Comparison of ENCODE assay signal across 25 cellular contexts in the genomic region with DNA sequence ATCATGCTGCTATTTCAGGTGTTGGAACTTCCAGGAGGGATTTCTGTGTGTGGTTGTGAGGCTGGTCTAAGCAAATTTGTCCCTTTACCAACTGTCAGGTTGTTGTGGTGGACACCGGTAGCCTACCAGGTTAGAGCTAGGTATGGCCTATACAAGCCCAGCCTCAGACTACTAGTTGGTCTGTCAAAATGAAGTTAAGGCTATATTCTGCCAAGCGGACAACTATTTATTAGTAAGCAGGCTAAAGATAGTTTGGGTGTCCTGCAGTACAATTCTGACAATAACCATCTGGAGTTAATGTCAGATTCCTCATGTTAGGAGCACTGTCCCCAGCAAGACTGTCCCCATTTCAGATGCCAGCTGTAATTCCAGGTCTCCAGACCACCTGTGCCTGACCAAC. TPM values are rescaled to one million over a fixed set of nuclear protein-coding genes. Genes with fewer than 3 reads are reported as not detected.
A peak's percentile ranks its signal among the peaks of the same experiment; 100 is the strongest.
DNase-seq lines count a peak whose midpoint lies in the region; ATAC-seq, FAIRE-seq and TF ChIP-seq lines count a peak whose summit lies in the region.
"Had no signal": no experiment of that assay in that cellular context is flagged by ENCODE, and none has a peak within 500 bp of the region (broad histone marks: within the 10 kb centered on the region; RNA-seq: fewer than 3 reads in every experiment).

No MANE protein-coding gene starts in this region.

- no peak overlapping the region for H3K27ac ChIP-seq in right cardiac atrium (ENCODE audit: low read length)
- H3K27ac ChIP-seq in naive thymus-derived CD4-positive, alpha-beta T cell (ENCODE audit: low read depth, low read length) = no peak overlapping the region
- H3K27ac ChIP-seq: KMS-11 had no signal

- no peaks in the 10 kb centered on the region for H3K9me3 ChIP-seq in right cardiac atrium (ENCODE audit: control insufficient read depth, low read length)
- H3K9me3 ChIP-seq in naive thymus-derived CD4-positive, alpha-beta T cell (ENCODE audit: control insufficient read depth in 2 of 3, low read length in 3 of 3) = no peaks in the 10 kb centered on the region
- H3K9me3 ChIP-seq: BE2C had no signal

- no peaks in the 10 kb centered on the region for H3K27me3 ChIP-seq in right cardiac atrium (ENCODE audit: control insufficient read depth, insufficient read depth)
- no peaks in the 10 kb centered on the region for H3K27me3 ChIP-seq in naive thymus-derived CD4-positive, alpha-beta T cell (ENCODE audit: control insufficient read depth in 2 of 2, insufficient read depth in 2 of 2, low read length in 2 of 2)
- H3K27me3 ChIP-seq: BE2C had no signal

- no peak overlapping the region for H3K4me3 ChIP-seq in right cardiac atrium (ENCODE audit: low read length)
- no peak overlapping the region for H3K4me3 ChIP-seq in naive thymus-derived CD4-positive, alpha-beta T cell (ENCODE audit: low read length)

- no peak for TF ChIP-seq POLR2A in GM12892 (IDR thresholded peaks at IDR 0.05; ENCODE audit: low read depth, low read length)

- POLR2A ChIA-PET in activated CD4-positive, alpha-beta T cell treated with anti-CD3 and anti-CD28 coated beads for 36 hours (lab: Charles Lee) = no interaction called here
- POLR2A ChIA-PET in naive thymus-derived CD4-positive, alpha-beta T cell (lab: Charles Lee) = interaction anchor here (1.3 kb wide), 1 partner anchor 417 kb away, joined by 5 read pairs; no protein-coding TSS in a partner anchor

- intact Hi-C loops in activated CD4-positive, alpha-beta T cell treated with anti-CD3 and anti-CD28 coated beads, Interleukin-2, amount 10 ng/mL, durations not matched to agents 24 days and 14 days (cut with micrococcal nuclease) = loop anchor here (10.0 kb wide), 2 partner anchors 787 to 1163 kb away; a partner anchor contains a TSS
- intact Hi-C loops in activated CD4-positive, alpha-beta T cell treated with anti-CD3 and anti-CD28 coated beads for 36 hours (cut with DNase I, micrococcal nuclease) = loop anchor here in 1 of 2 experiments (10.0 kb wide), 3 partner anchors 577 to 733 kb away; a partner anchor contains a TSS
- intact Hi-C loops in left ventricle myocardium superior (cut with micrococcal nuclease) = no loop called here
- intact Hi-C loops in right cardiac atrium (cut with DNase I) = no loop called here
- intact Hi-C loops in naive thymus-derived CD4-positive, alpha-beta T cell (cut with micrococcal nuclease) = no loop called here

- H3K4me3 Mint-ChIP-seq in activated CD4-positive, alpha-beta T cell treated with anti-CD3 and anti-CD28 coated beads, Interleukin-2, amount 10 ng/mL, durations not matched to agents 24 days and 14 days = no peak overlapping the region
- no peak overlapping the region for H3K4me3 Mint-ChIP-seq in activated CD4-positive, alpha-beta T cell treated with anti-CD3 and anti-CD28 coated beads for 36 hours
- no peak overlapping the region for H3K4me3 Mint-ChIP-seq in naive thymus-derived CD4-positive, alpha-beta T cell
- H3K4me3 Mint-ChIP-seq: IgD-negative memory B cell had no signal

- no peak for ATAC-seq in activated CD4-positive, alpha-beta T cell treated with anti-CD3 and anti-CD28 coated beads for 36 hours
- ATAC-seq in left ventricle myocardium superior (peak; percentile 77), right cardiac atrium (no peak), GM21526 (IDR thresholded peaks at IDR 0.05; ENCODE audit: low FRiP score, unreplicated experiment) (no peak)
- ATAC-seq in naive thymus-derived CD4-positive, alpha-beta T cell = no peak

- DNase-seq in activated CD4-positive, alpha-beta T cell treated with anti-CD3 and anti-CD28 coated beads, Interleukin-2, amount 10 ng/mL, durations not matched to agents 24 days and 14 days = peak; percentile 56
- no peak for DNase-seq in activated CD4-positive, alpha-beta T cell treated with anti-CD3 and anti-CD28 coated beads for 36 hours
- DNase-seq in left ventricle myocardium superior = no peak
- no peak for DNase-seq in right cardiac atrium
- no peak for DNase-seq in GM12892 (ENCODE audit: insufficient read length)
- no peak for DNase-seq in naive thymus-derived CD4-positive, alpha-beta T cell
- no peak for DNase-seq in DMS153 (lab: John Stamatoyannopoulos, UW)
- DNase-seq: 8988T, ACHN, BE2C, DMS53, HCEC 1CT, MM.1S, NCI-H2029, NCI-H446, NCI-H524 treated with DMSO at 0.1 percent for 48 hours, NCI-H774 had no signal

- no peaks in the 10 kb centered on the region for H3K4me1 ChIP-seq in right cardiac atrium (ENCODE audit: control insufficient read depth, insufficient read depth, low read length)
- H3K4me1 ChIP-seq in naive thymus-derived CD4-positive, alpha-beta T cell (ENCODE audit: control insufficient read depth in 2 of 2, insufficient read depth in 2 of 2, low read length in 2 of 2) = peaks cover 15 to 19% of the 10 kb centered on the region in 2 donors
- H3K4me1 ChIP-seq: BE2C had no signal

- H3K4me1 Mint-ChIP-seq in activated CD4-positive, alpha-beta T cell treated with anti-CD3 and anti-CD28 coated beads, Interleukin-2, amount 10 ng/mL, durations not matched to agents 24 days and 14 days = peaks cover 69% of the 10 kb centered on the region
- H3K4me1 Mint-ChIP-seq in activated CD4-positive, alpha-beta T cell treated with anti-CD3 and anti-CD28 coated beads for 36 hours = peaks cover 25% of the 10 kb centered on the region
- peaks cover 16 to 76% (median 30%) of the 10 kb centered on the region in 7 donors for H3K4me1 Mint-ChIP-seq in naive thymus-derived CD4-positive, alpha-beta T cell

- H3K36me3 ChIP-seq in naive thymus-derived CD4-positive, alpha-beta T cell (ENCODE audit: control insufficient read depth in 2 of 3, insufficient read depth in 3 of 3, low read length in 3 of 3) = no peaks in the 10 kb centered on the region
- H3K36me3 ChIP-seq: BE2C had no signal

- 79% methylated on average over 2 of the region's 2 CpGs for WGBS in right cardiac atrium

- no peaks in the 10 kb centered on the region for H3K27me3 Mint-ChIP-seq in activated CD4-positive, alpha-beta T cell treated with anti-CD3 and anti-CD28 coated beads, Interleukin-2, amount 10 ng/mL, durations not matched to agents 24 days and 14 days
- peaks cover 3% of the 10 kb centered on the region for H3K27me3 Mint-ChIP-seq in activated CD4-positive, alpha-beta T cell treated with anti-CD3 and anti-CD28 coated beads for 36 hours
- peaks cover 0 to 11% (median 0%) of the 10 kb centered on the region in 5 donors for H3K27me3 Mint-ChIP-seq in naive thymus-derived CD4-positive, alpha-beta T cell

- peaks cover 3% of the 10 kb centered on the region for H3K9me3 Mint-ChIP-seq in activated CD4-positive, alpha-beta T cell treated with anti-CD3 and anti-CD28 coated beads, Interleukin-2, amount 10 ng/mL, durations not matched to agents 24 days and 14 days
- H3K9me3 Mint-ChIP-seq in activated CD4-positive, alpha-beta T cell treated with anti-CD3 and anti-CD28 coated beads for 36 hours (ENCODE audit: low read depth) = no peaks in the 10 kb centered on the region
- peaks cover 0 to 7% (median 0%) of the 10 kb centered on the region in 11 donors for H3K9me3 Mint-ChIP-seq in naive thymus-derived CD4-positive, alpha-beta T cell

- peak; percentile 85 for FAIRE-seq in GM12892 (lab: Jason Lieb, UNC)
- FAIRE-seq: D721Med, H1, RCC 7860 had no signal

- peak overlapping the region; percentile 24 for H3K27ac Mint-ChIP-seq in activated CD4-positive, alpha-beta T cell treated with anti-CD3 and anti-CD28 coated beads, Interleukin-2, amount 10 ng/mL, durations not matched to agents 24 days and 14 days
- H3K27ac Mint-ChIP-seq in activated CD4-positive, alpha-beta T cell treated with anti-CD3 and anti-CD28 coated beads for 36 hours = no peak overlapping the region
- H3K27ac Mint-ChIP-seq in naive thymus-derived CD4-positive, alpha-beta T cell = peak overlapping the region in 5 of 9 donors; percentile 1 to 44 (median 40)
- H3K27ac Mint-ChIP-seq: IgD-negative memory B cell had no signal

- CTCF ChIA-PET in activated CD4-positive, alpha-beta T cell treated with anti-CD3 and anti-CD28 coated beads for 36 hours (lab: Charles Lee) = interaction anchor here (0.6 kb wide), 1 partner anchor 693 kb away, joined by 3 read pairs; no protein-coding TSS in a partner anchor
- CTCF ChIA-PET in naive thymus-derived CD4-positive, alpha-beta T cell (lab: Charles Lee) = interaction anchor here (0.7 kb wide), 1 partner anchor 802 kb away, joined by 10 read pairs; no protein-coding TSS in a partner anchor

- peaks cover 2% of the 10 kb centered on the region for H3K36me3 Mint-ChIP-seq in activated CD4-positive, alpha-beta T cell treated with anti-CD3 and anti-CD28 coated beads, Interleukin-2, amount 10 ng/mL, durations not matched to agents 24 days and 14 days (ENCODE audit: low read depth)
- H3K36me3 Mint-ChIP-seq in activated CD4-positive, alpha-beta T cell treated with anti-CD3 and anti-CD28 coated beads for 36 hours (ENCODE audit: low read depth) = no peaks in the 10 kb centered on the region
- peaks cover 0 to 18% (median 0%) of the 10 kb centered on the region in 5 donors for H3K36me3 Mint-ChIP-seq in naive thymus-derived CD4-positive, alpha-beta T cell

RNA-seq across cellular contexts. Expression of a gene that starts 13.9 kb away (rescaled TPM):
- total RNA-seq in activated CD4-positive, alpha-beta T cell treated with anti-CD3 and anti-CD28 coated beads, Interleukin-2, amount 10 ng/mL, durations not matched to agents 24 days and 14 days = 0.61 and 1.2 TPM in 2 replicates
- under 1 TPM in 1 of 2 experiments, not detected in 1; 0.05 TPM for total RNA-seq in activated CD4-positive, alpha-beta T cell treated with anti-CD3 and anti-CD28 coated beads for 36 hours
- not detected for total RNA-seq in left ventricle myocardium superior
- total RNA-seq in right cardiac atrium = under 1 TPM in 2 of 4 donors, not detected in 2; 0.12 to 0.31 TPM
- 0.05 TPM for polyA plus RNA-seq in right cardiac atrium
- polyA plus RNA-seq in GM12892 (2012; ENCODE audit: missing spikeins) = 0.81 TPM
- 1 to 10 TPM in 1 of 5 experiments, not detected in 4; 3.1 TPM for total RNA-seq in naive thymus-derived CD4-positive, alpha-beta T cell
- polyA plus RNA-seq in naive thymus-derived CD4-positive, alpha-beta T cell = not detected
- total RNA-seq: G401, SK-MEL-5 had no signal
- polyA plus RNA-seq: IgD-negative memory B cell had no signal
